ENCODE assay signal across 1 cellular context in the genomic region with DNA sequence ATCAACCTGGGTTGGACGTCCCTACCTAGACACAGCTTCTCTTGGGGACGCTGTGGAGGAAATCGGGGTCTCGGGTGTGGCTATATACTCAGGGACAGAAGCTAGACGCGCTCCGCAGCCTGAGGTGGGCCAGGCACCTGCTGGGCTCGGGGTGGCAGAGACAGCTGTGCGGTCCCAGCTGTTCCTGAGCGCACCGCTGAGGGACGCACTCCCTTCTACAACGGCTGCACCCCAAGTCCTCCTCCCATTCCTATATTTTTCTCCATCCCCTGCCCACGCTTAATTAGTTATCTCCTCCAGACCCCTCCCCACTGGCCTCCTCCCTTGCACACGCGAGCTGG.
TF ChIP-seq lines count a peak whose summit lies in the region.

No MANE protein-coding gene starts in this region.

TF ChIP-seq in WTC11, 78 proteins besides CTCF, POLR2A, EP300 and RAD21 (continued from another document):
- TF ChIP-seq, protein P1, sequence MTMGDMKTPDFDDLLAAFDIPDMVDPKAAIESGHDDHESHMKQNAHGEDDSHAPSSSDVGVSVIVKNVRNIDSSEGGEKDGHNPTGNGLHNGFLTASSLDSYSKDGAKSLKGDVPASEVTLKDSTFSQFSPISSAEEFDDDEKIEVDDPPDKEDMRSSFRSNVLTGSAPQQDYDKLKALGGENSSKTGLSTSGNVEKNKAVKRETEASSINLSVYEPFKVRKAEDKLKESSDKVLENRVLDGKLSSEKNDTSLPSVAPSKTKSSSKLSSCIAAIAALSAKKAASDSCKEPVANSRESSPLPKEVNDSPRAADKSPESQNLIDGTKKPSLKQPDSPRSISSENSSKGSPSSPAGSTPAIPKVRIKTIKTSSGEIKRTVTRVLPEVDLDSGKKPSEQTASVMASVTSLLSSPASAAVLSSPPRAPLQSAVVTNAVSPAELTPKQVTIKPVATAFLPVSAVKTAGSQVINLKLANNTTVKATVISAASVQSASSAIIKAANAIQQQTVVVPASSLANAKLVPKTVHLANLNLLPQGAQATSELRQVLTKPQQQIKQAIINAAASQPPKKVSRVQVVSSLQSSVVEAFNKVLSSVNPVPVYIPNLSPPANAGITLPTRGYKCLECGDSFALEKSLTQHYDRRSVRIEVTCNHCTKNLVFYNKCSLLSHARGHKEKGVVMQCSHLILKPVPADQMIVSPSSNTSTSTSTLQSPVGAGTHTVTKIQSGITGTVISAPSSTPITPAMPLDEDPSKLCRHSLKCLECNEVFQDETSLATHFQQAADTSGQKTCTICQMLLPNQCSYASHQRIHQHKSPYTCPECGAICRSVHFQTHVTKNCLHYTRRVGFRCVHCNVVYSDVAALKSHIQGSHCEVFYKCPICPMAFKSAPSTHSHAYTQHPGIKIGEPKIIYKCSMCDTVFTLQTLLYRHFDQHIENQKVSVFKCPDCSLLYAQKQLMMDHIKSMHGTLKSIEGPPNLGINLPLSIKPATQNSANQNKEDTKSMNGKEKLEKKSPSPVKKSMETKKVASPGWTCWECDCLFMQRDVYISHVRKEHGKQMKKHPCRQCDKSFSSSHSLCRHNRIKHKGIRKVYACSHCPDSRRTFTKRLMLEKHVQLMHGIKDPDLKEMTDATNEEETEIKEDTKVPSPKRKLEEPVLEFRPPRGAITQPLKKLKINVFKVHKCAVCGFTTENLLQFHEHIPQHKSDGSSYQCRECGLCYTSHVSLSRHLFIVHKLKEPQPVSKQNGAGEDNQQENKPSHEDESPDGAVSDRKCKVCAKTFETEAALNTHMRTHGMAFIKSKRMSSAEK (CRISPR knock-in tag; IDR thresholded peaks at IDR 0.05; ENCODE audit: borderline replicate concordance) = no peak
- TF ChIP-seq TEAD4 (CRISPR knock-in tag; IDR thresholded peaks at IDR 0.05) (no peak), ZNF121 (CRISPR knock-in tag; IDR thresholded peaks at IDR 0.05) (0 out of 2 replicates have a peak, but pooled peaks have one; percentile 54), KAT7 (CRISPR knock-in tag; IDR thresholded peaks at IDR 0.05; ENCODE audit: borderline replicate concordance) (no peak), ETV6 (CRISPR knock-in tag; IDR thresholded peaks at IDR 0.05) (0 out of 2 replicates have a peak, but pooled peaks have one; percentile 18)
